ENCODE assay signal across 7 cellular contexts in genomic region chr13:52001120-52001731, GRCh38. TPM values are rescaled to one million over a fixed set of nuclear protein-coding genes. Genes with fewer than 3 reads are reported as not detected.
A peak's percentile ranks its signal among the peaks of the same experiment; 100 is the strongest.
DNase-seq lines count a peak whose midpoint lies in the region; FAIRE-seq and TF ChIP-seq lines count a peak whose summit lies in the region.

No MANE protein-coding gene starts in this region.

- POLR2A ChIA-PET in RWPE1 (lab: Yijun Ruan, JAX; ENCODE audit: low non-redundant PET): no interaction called here

- CTCF ChIA-PET in RWPE1 (lab: Yijun Ruan, JAX): interaction anchor here (0.6 to 0.9 kb wide), 5 partner anchors 20 to 1920 kb away, joined by 3 read pairs; partner anchors contain the start of gene NEK5

- intact Hi-C loops in esophagus muscularis mucosa (cut with DNase I): loop anchor here (5.0 to 10.0 kb wide), 2 partner anchors 126 to 186 kb away; partner anchors contain the start of gene NEK5

- TF ChIP-seq CTCF in GM20000 (IDR thresholded peaks at IDR 0.05; ENCODE audit: extremely low read depth, missing control alignments): peak; percentile 27
- TF ChIP-seq CTCF in RWPE1 (conservative IDR thresholded peaks at IDR 0.05; ENCODE audit: low read depth): peak; percentile 66
- peak; percentile 55 to 81 (median 57) for TF ChIP-seq CTCF in esophagus muscularis mucosa (IDR thresholded peaks at IDR 0.05)

- H3K36me3 ChIP-seq in esophagus muscularis mucosa: no peaks in the 10 kb centered on the region

- no peak overlapping the region for H3K27ac ChIP-seq in RWPE1
- no peak overlapping the region for H3K27ac ChIP-seq in esophagus muscularis mucosa (replicated peaks in 1 of 4)

- TF ChIP-seq EP300 in esophagus muscularis mucosa (IDR thresholded peaks at IDR 0.05): no peak

- peak; percentile 74 for DNase-seq in ELR (ENCODE audit: low read depth)
- peak; percentile 70 for DNase-seq in GM20000 (ENCODE audit: low spot score)
- peak; percentile 45 for DNase-seq in HTR-8/SVneo (ENCODE audit: insufficient read length, low spot score)
- peak; percentile 59 for DNase-seq in RWPE1 (ENCODE audit: low spot score)
- no peak for DNase-seq in esophagus muscularis mucosa (ENCODE audit: extremely low spot score)
- peak; percentile 10 for DNase-seq in non-pigmented ciliary epithelial cell (ENCODE audit: low read depth)
- DNase-seq in NCI-H187 treated with DMSO at 0.1 percent for 48 hours (lab: John Stamatoyannopoulos, UW): no peak

- no peaks in the 10 kb centered on the region for H3K27me3 ChIP-seq in esophagus muscularis mucosa

- WGBS in esophagus muscularis mucosa: 59% methylated on average over 3 of the region's 3 CpGs

- H3K4me1 ChIP-seq in esophagus muscularis mucosa: peaks cover 15 to 31% (median 29%) of the 10 kb centered on the region in 4 donors

- H3K9me3 ChIP-seq in esophagus muscularis mucosa: no peaks in the 10 kb centered on the region

- no peak for TF ChIP-seq POLR2A in esophagus muscularis mucosa (IDR thresholded peaks at IDR 0.05; ENCODE audit: low read depth)

- no peak for FAIRE-seq in HTR-8/SVneo (lab: Jason Lieb, UNC)

- no peak overlapping the region for H3K4me3 ChIP-seq in esophagus muscularis mucosa

RNA-seq across cellular contexts. Expression of gene ATP7B, which starts 10.0 kb away (rescaled TPM):
- 1 to 10 TPM; 2.5 to 5.2 (median 4.4) TPM for total RNA-seq in esophagus muscularis mucosa

RNA-seq across cellular contexts. Expression of gene ALG11, which starts 11.0 kb away (rescaled TPM):
- total RNA-seq in esophagus muscularis mucosa: 10 to 100 TPM; 12.4 to 21.7 (median 16.3) TPM

RNA-seq across cellular contexts. Expression of gene UTP14C, which starts 23.3 kb away (rescaled TPM):
- 10 to 100 TPM; 13.8 to 17.0 (median 16.2) TPM for total RNA-seq in esophagus muscularis mucosa

Comparison
In these comparisons a context has a peak if more than half of its experiments do, and no peak if none do; other contexts are left out.
1. DNase-seq: peak in ELR (single experiment), GM20000 (single experiment), HTR-8/SVneo (single experiment), RWPE1 (single experiment) and non-pigmented ciliary epithelial cell (single experiment); none in esophagus muscularis mucosa (single experiment) and NCI-H187 treated with DMSO at 0.1 percent for 48 hours (single experiment).
2. Peak in every context shown above with its lines, with median percentiles within 50 percentile points of each other: CTCF ChIP-seq.